ENCODE assay signal across 18 cellular contexts in genomic region chr7:70133291-70133690, GRCh38.
DNase-seq lines count a peak whose midpoint lies in the region; TF ChIP-seq lines count a peak whose summit lies in the region.
"Had no signal": no experiment of that assay in that cellular context is flagged by ENCODE, and none has a peak within 500 bp of the region (broad histone marks: within the 10 kb centered on the region; RNA-seq: fewer than 3 reads in every experiment).

No MANE protein-coding gene starts in this region.

- H3K27ac ChIP-seq in HEK293 (ENCODE audit: extremely low read depth, low read depth, low read length) (no peak overlapping the region), neuronal stem cell (replicated peaks; ENCODE audit: low read length) (no peak overlapping the region), hepatocyte (no peak overlapping the region), adrenal gland (no peak overlapping the region)
- H3K27ac ChIP-seq: A549, GM23248 had no signal

- no peak overlapping the region for H3K4me2 ChIP-seq in neuronal stem cell (ENCODE audit: insufficient read depth, low read length, poor library complexity, severe bottlenecking)
- H3K4me2 ChIP-seq in hepatocyte: no peak overlapping the region
- H3K4me2 ChIP-seq: A549 had no signal

- H3K36me3 ChIP-seq in HEK293 (ENCODE audit: control insufficient read depth in 2 of 2, insufficient read depth in 1 of 2, low read length in 2 of 2): no peaks in the 10 kb centered on the region
- H3K36me3 ChIP-seq in adipocyte (ENCODE audit: control insufficient read depth, insufficient read depth, low read length, severe bottlenecking): no peaks in the 10 kb centered on the region
- H3K36me3 ChIP-seq in neuronal stem cell (replicated peaks in 1 of 2; ENCODE audit: control insufficient read depth in 2 of 2, insufficient read depth in 2 of 2, low read length in 2 of 2): no peaks in the 10 kb centered on the region
- H3K36me3 ChIP-seq in hepatocyte (replicated peaks; ENCODE audit: insufficient read depth, low read depth): no peaks in the 10 kb centered on the region
- no peaks in the 10 kb centered on the region for H3K36me3 ChIP-seq in adrenal gland (replicated peaks in 1 of 2)

- no peak overlapping the region for H3K18ac ChIP-seq in neuronal stem cell (ENCODE audit: low read length)

- no peak overlapping the region for H3K23ac ChIP-seq in neuronal stem cell (ENCODE audit: low read depth, low read length, poor library complexity)

- H3K14ac ChIP-seq in neuronal stem cell (ENCODE audit: low read length): no peak overlapping the region

- TF ChIP-seq POLR2A in adrenal gland (IDR thresholded peaks at IDR 0.05): no peak

- H3K27me3 ChIP-seq in adipocyte (replicated peaks; ENCODE audit: control insufficient read depth, insufficient read depth, low read length): no peaks in the 10 kb centered on the region
- H3K27me3 ChIP-seq in neuronal stem cell (ENCODE audit: control insufficient read depth in 3 of 3, insufficient read depth in 3 of 3, low read depth in 1 of 3, low read length in 3 of 3): no peaks in the 10 kb centered on the region
- no peaks in the 10 kb centered on the region for H3K27me3 ChIP-seq in hepatocyte
- H3K27me3 ChIP-seq in adrenal gland: no peaks in the 10 kb centered on the region

- no peaks in the 10 kb centered on the region for H3K79me1 ChIP-seq in neuronal stem cell (ENCODE audit: low read depth, low read length)

- H3K4me3 ChIP-seq in HEK293 (ENCODE audit: low read depth, low read length) (no peak overlapping the region), adipocyte (ENCODE audit: low read length) (no peak overlapping the region), neuronal stem cell (ENCODE audit: low read length in 2 of 2) (no peak overlapping the region), hepatocyte (no peak overlapping the region), adrenal gland (no peak overlapping the region)
- H3K4me3 ChIP-seq: A549, GM23248 had no signal

- H4K91ac ChIP-seq in neuronal stem cell (ENCODE audit: low read depth, low read length, poor library complexity): no peak overlapping the region

- no peaks in the 10 kb centered on the region for H3K79me2 ChIP-seq in hepatocyte

- H2AFZ ChIP-seq in neuronal stem cell (ENCODE audit: low read length) (no peak overlapping the region), hepatocyte (no peak overlapping the region)
- H2AFZ ChIP-seq: GM23248 had no signal

- H2AK5ac ChIP-seq in neuronal stem cell (ENCODE audit: low read depth, low read length): no peak overlapping the region

- no peak for TF ChIP-seq CTCF in HEK293 (tag by site-specific recombination; IDR thresholded peaks at IDR 0.05)
- TF ChIP-seq CTCF in hepatocyte (IDR thresholded peaks at IDR 0.05; ENCODE audit: poor library complexity): no peak
- TF ChIP-seq CTCF in adrenal gland (IDR thresholded peaks at IDR 0.05): no peak

- H2BK120ac ChIP-seq in neuronal stem cell (ENCODE audit: low read depth, low read length): no peak overlapping the region

- H2BK12ac ChIP-seq in neuronal stem cell (ENCODE audit: low read length): no peak overlapping the region

- CTCF ChIA-PET in HEK293 (lab: Yijun Ruan, JAX): interaction anchor here (1.3 to 1.4 kb wide), 2 partner anchors 28 to 91 kb away, joined by 4 read pairs; no protein-coding TSS in a partner anchor

- no peak overlapping the region for H3K4ac ChIP-seq in neuronal stem cell (ENCODE audit: low read length)

- H3K9me3 ChIP-seq in HEK293 (ENCODE audit: control insufficient read depth, insufficient read depth, low read depth, low read length) (no peaks in the 10 kb centered on the region), adipocyte (ENCODE audit: control insufficient read depth, low read length) (no peaks in the 10 kb centered on the region), neuronal stem cell (replicated peaks in 1 of 2; ENCODE audit: control insufficient read depth in 2 of 2, insufficient read depth in 1 of 2, low read depth in 1 of 2, low read length in 2 of 2) (peaks cover 0 to 2% of the 10 kb centered on the region in 2 donors), hepatocyte (ENCODE audit: low read depth) (no peaks in the 10 kb centered on the region), adrenal gland (replicated peaks in 1 of 3) (no peaks in the 10 kb centered on the region)
- H3K9me3 ChIP-seq: A549 had no signal

- no peaks in the 10 kb centered on the region for H4K20me1 ChIP-seq in hepatocyte (ENCODE audit: insufficient read depth, poor library complexity, severe bottlenecking)

- no peaks in the 10 kb centered on the region for H3K9me2 ChIP-seq in hepatocyte (replicated peaks; ENCODE audit: insufficient read depth)

- H3K9ac ChIP-seq in adipocyte (ENCODE audit: low read length) (no peak overlapping the region), neuronal stem cell (ENCODE audit: low read depth, low read length, poor library complexity) (no peak overlapping the region)
- H3K9ac ChIP-seq: GM23248 had no signal

- POLR2A ChIA-PET in HEK293 (lab: Yijun Ruan, JAX): no interaction called here

- DNase-seq in NCI-H748 (lab: John Stamatoyannopoulos, UW; ENCODE audit: unreplicated experiment): peak; percentile 17
- DNase-seq in NCI-H748 treated with DMSO at 0.1 percent for 48 hours (lab: John Stamatoyannopoulos, UW): no peak
- peak; percentile 6 for DNase-seq in adipocyte (ENCODE audit: low read depth)
- peak; percentile 11 for DNase-seq in neuronal stem cell (ENCODE audit: low spot score)
- no peak for DNase-seq in hepatocyte (ENCODE audit: low spot score)
- DNase-seq in AG08396 (ENCODE audit: low spot score): no peak
- no peak for DNase-seq in adrenal gland
- DNase-seq: CD4-positive, CD25-positive, alpha-beta regulatory T cell; GM23248; HCEC 1CT; KBM-7; MM.1S; NCI-H1048; NCI-H1417 treated with DMSO at 0.1 percent for 48 hours; NCI-H526 treated with DMSO at 0.1 percent for 48 hours; OCI-M1 had no signal

- intact Hi-C loops in adrenal gland (cut with DNase I): no loop called here

- H2BK5ac ChIP-seq in neuronal stem cell (ENCODE audit: low read length): no peak overlapping the region

- no peak overlapping the region for H2BK15ac ChIP-seq in neuronal stem cell (ENCODE audit: low read length)

- no peak overlapping the region for H4K8ac ChIP-seq in neuronal stem cell (ENCODE audit: low read depth, low read length)

- H3K4me1 ChIP-seq in HEK293 (ENCODE audit: control insufficient read depth, insufficient read depth, low read length) (peaks cover 25% of the 10 kb centered on the region), adipocyte (ENCODE audit: control insufficient read depth, insufficient read depth, low read length) (peaks cover 15% of the 10 kb centered on the region), neuronal stem cell (ENCODE audit: control insufficient read depth in 2 of 2, insufficient read depth in 1 of 2, low read depth in 1 of 2, low read length in 2 of 2) (peaks cover 14 to 31% of the 10 kb centered on the region in 2 donors), hepatocyte (ENCODE audit: insufficient read depth) (no peaks in the 10 kb centered on the region), adrenal gland (replicated peaks in 1 of 2) (no peaks in the 10 kb centered on the region)
- H3K4me1 ChIP-seq: A549 had no signal

TF ChIP-seq in HEK293, 187 proteins besides CTCF, POLR2A, EP300 and RAD21:
- peak; percentile 84 for TF ChIP-seq ZNF341 (tag by site-specific recombination; IDR thresholded peaks at IDR 0.05; ENCODE audit: low read depth)
- TF ChIP-seq ZFP37 (tag by site-specific recombination; IDR thresholded peaks at IDR 0.05): no peak

Comparison
In these comparisons a context has a peak if more than half of its experiments do, and no peak if none do; other contexts are left out.
1. DNase-seq: peak in NCI-H748 (single experiment), adipocyte (single experiment) and neuronal stem cell (single experiment); none in NCI-H748 treated with DMSO at 0.1 percent for 48 hours (single experiment), hepatocyte (single experiment), AG08396 (single experiment) and adrenal gland (0 of 7).